ENCODE assay signal across 28 cellular contexts in genomic region chr21:36306872-36307534, GRCh38.
"Had no signal": no experiment of that assay in that cellular context is flagged by ENCODE, and none has a peak within 500 bp of the region (broad histone marks: within the 10 kb centered on the region; RNA-seq: fewer than 3 reads in every experiment).

No MANE protein-coding gene starts in this region.

- H3K27me3 Mint-ChIP-seq: naive thymus-derived CD8-positive, alpha-beta T cell had no signal

- H3K4me1 Mint-ChIP-seq: immature natural killer cell, nephron progenitor cell had no signal

- H3K36me3 Mint-ChIP-seq: stimulated activated effector memory CD8-positive, alpha-beta T cell treated with anti-CD3 and anti-CD28 coated beads, Interleukin-12 subunit alpha, Interleukin-12 subunit beta, amount 100 ng/mL, for 72 hours had no signal

- H3K4me2 ChIP-seq: smooth muscle cell had no signal

- H3K27me3 ChIP-seq: esophagus squamous epithelium, heart right ventricle, right atrium auricular region, stomach, thyroid gland, upper lobe of left lung had no signal

- H3K36me3 ChIP-seq: esophagus squamous epithelium, heart right ventricle, lower lobe of right lung, prostate gland, right atrium auricular region, stomach, thyroid gland, upper lobe of left lung had no signal

- H3K9me3 Mint-ChIP-seq: stimulated activated effector memory CD8-positive, alpha-beta T cell treated with anti-CD3 and anti-CD28 coated beads, Interleukin-12 subunit alpha, Interleukin-12 subunit beta, amount 100 ng/mL, for 72 hours had no signal

- H3K27ac Mint-ChIP-seq: nephron progenitor cell; stimulated activated effector memory CD8-positive, alpha-beta T cell treated with anti-CD3 and anti-CD28 coated beads, Interleukin-12 subunit alpha, Interleukin-12 subunit beta, amount 100 ng/mL, for 72 hours had no signal

- DNase-seq: dermis blood vessel endothelial cell; effector memory CD4-positive, alpha-beta T cell; erythroblast; esophagus squamous epithelium; foreskin melanocyte; glutamatergic neuron; heart right ventricle; hippocampal formation; immature natural killer cell; islet precursor cell; kidney glomerular epithelial cell; left colon; left ventricle myocardium superior; lower lobe of right lung; naive thymus-derived CD8-positive, alpha-beta T cell; nephron progenitor cell; nucleus accumbens; stimulated activated CD4-positive, alpha-beta T cell treated with anti-CD3 and anti-CD28 coated beads, Interleukin-2, amount 100 ng/mL, for 24 hours; stimulated activated CD4-positive, alpha-beta T cell treated with anti-CD3 and anti-CD28 coated beads, Interleukin-4, amount 100 ng/mL, for 24 hours; stimulated activated naive CD4-positive, alpha-beta T cell treated with Interleukin-2 at 50 U/mL for 16 hours; stomach; thyroid gland; upper lobe of left lung had no signal

- H3K4me1 ChIP-seq: heart right ventricle, lower lobe of right lung, right atrium auricular region, thyroid gland, upper lobe of left lung had no signal

- H3K9me3 ChIP-seq: prostate gland, thyroid gland had no signal

- H3K4me3 Mint-ChIP-seq: immature natural killer cell; naive thymus-derived CD8-positive, alpha-beta T cell; nephron progenitor cell; stimulated activated effector memory CD8-positive, alpha-beta T cell treated with anti-CD3 and anti-CD28 coated beads, Interleukin-12 subunit alpha, Interleukin-12 subunit beta, amount 100 ng/mL, for 72 hours had no signal

- H3K27ac ChIP-seq: coronary artery, esophagus squamous epithelium, heart right ventricle, lower lobe of right lung, prostate gland, right atrium auricular region, stomach, thyroid gland, upper lobe of left lung had no signal

- H3K4me3 ChIP-seq: coronary artery, esophagus squamous epithelium, heart right ventricle, lower lobe of right lung, prostate gland, right atrium auricular region, smooth muscle cell, stomach, thyroid gland, upper lobe of left lung had no signal
